ENCODE assay signal across 16 cellular contexts in the genomic region with DNA sequence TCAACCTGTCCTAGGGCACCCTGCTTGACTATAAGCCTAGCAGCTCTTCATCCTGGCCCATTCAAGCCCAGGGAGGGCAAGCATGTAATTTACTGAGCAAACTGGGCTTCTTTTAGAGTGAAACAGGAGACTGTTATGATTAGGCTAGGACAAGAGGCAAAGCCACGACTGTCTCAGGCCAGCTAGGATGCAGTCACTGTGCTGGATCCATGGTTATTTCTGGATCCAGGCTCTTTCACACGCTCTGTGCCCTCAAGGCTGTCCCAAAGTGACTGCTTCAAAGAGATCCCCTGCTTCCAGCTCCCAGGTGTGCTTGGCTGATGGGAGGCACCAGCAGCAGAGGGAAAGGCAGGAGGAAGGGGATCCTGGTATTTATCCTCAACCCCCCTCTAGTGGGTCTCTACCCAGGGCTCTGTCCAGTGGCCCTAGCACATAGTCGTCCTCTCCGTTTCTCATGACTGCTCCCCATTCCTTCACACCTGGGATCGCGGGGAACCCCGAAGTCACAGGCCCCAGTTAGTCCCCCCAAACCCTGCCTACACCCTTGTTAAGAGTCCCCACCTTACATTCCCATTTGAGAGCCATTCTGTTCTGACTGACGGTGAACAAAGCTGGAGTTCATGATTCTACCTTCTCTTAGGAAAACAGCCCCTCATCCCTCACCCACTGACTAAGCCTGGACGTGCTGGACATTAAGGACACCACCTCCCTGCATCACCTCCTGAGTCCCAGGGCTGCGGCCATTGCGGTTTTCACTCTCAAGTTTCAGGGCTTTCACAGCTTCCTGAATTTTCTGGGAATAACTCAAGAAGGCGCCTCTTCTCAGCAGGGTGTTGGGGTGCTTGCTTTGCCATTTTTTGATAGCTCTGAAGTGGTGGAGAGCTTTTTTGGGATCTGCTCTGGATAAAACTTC.
DNase-seq lines count a peak whose midpoint lies in the region; ATAC-seq and TF ChIP-seq lines count a peak whose summit lies in the region.
"Had no signal": no experiment of that assay in that cellular context is flagged by ENCODE, and none has a peak within 500 bp of the region (broad histone marks: within the 10 kb centered on the region; RNA-seq: fewer than 3 reads in every experiment).

No MANE protein-coding gene starts in this region.

- in situ Hi-C loops in transverse colon (cut with MboI; ENCODE audit: low pct_ligation_motif_present in 1 of 4, low pct_unique_long_range_greater_than_20kb in 1 of 4, low sequenced_read_pairs in 3 of 4): no loop called here

- peak; percentile 6 to 14 for DNase-seq in activated T-cell treated with anti-CD3 and anti-CD28 coated beads, Interleukin-2, amount 50 U/mL, for 48 hours
- DNase-seq in activated T-cell treated with anti-CD3 and anti-CD28 coated beads for 4 hours: no peak
- peak; percentile 10 for DNase-seq in H7
- DNase-seq in endodermal cell: peak; percentile 34
- DNase-seq in sigmoid colon: peak; percentile 43
- no peak for DNase-seq in transverse colon
- DNase-seq: activated naive CD4-positive, alpha-beta T cell; EL; NCI-H748 treated with DMSO at 0.1 percent for 48 hours; PC-9; spleen; stimulated activated naive CD8-positive, alpha-beta T cell treated with anti-CD3 and anti-CD28 coated beads, Interleukin-15, Interleukin-2, amounts not matched to agents 100 U/mL and 50 U/mL, for 24 hours had no signal

- peaks cover 3% of the 10 kb centered on the region for H3K4me1 ChIP-seq in endodermal cell (ENCODE audit: control insufficient read depth, insufficient read depth, low read length)
- peaks cover 0 to 13% (median 5%) of the 10 kb centered on the region in 4 donors for H3K4me1 ChIP-seq in sigmoid colon
- H3K4me1 ChIP-seq in transverse colon: peaks cover 11 to 14% (median 12%) of the 10 kb centered on the region in 4 donors

- H3K36me3 Mint-ChIP-seq in endodermal cell (ENCODE audit: low read depth): peaks cover 87% of the 10 kb centered on the region

- intact Hi-C loops in sigmoid colon (cut with DNase I) (no loop called here), transverse colon (cut with DNase I; ENCODE audit: low total_unique reads) (no loop called here)

- no peak overlapping the region for H3K27ac Mint-ChIP-seq in endodermal cell

- ATAC-seq in GM18873 (IDR thresholded peaks at IDR 0.05; ENCODE audit: low FRiP score, unreplicated experiment): no peak
- no peak for ATAC-seq in HG03025 (IDR thresholded peaks at IDR 0.05; ENCODE audit: low FRiP score, unreplicated experiment)
- ATAC-seq: pancreas; SK-N-SH treated with all-trans-retinoic acid at 6 μM for 48 hours; stimulated activated naive CD8-positive, alpha-beta T cell treated with anti-CD3 and anti-CD28 coated beads, Interleukin-15, Interleukin-2, amounts not matched to agents 100 U/mL and 50 U/mL, for 24 hours had no signal

- no peak overlapping the region for H3K4me3 Mint-ChIP-seq in endodermal cell

- TF ChIP-seq POLR2A in sigmoid colon (IDR thresholded peaks at IDR 0.05): no peak
- TF ChIP-seq POLR2A in transverse colon (IDR thresholded peaks at IDR 0.05): no peak

- H3K27me3 ChIP-seq in H7 (ENCODE audit: control insufficient read depth, insufficient read depth, low read length) (no peaks in the 10 kb centered on the region), endodermal cell (ENCODE audit: control insufficient read depth, insufficient read depth, low read length, poor library complexity, severe bottlenecking) (no peaks in the 10 kb centered on the region), sigmoid colon (no peaks in the 10 kb centered on the region), transverse colon (no peaks in the 10 kb centered on the region)
- H3K27me3 ChIP-seq: pancreas, spleen had no signal

- no peaks in the 10 kb centered on the region for H3K9me3 Mint-ChIP-seq in endodermal cell

- H3K4me1 Mint-ChIP-seq in endodermal cell: peaks cover 18% of the 10 kb centered on the region

- H3K27ac ChIP-seq in endodermal cell (ENCODE audit: low read depth, low read length): no peak overlapping the region
- no peak overlapping the region for H3K27ac ChIP-seq in sigmoid colon
- no peak overlapping the region for H3K27ac ChIP-seq in transverse colon
- H3K27ac ChIP-seq: pancreas, PC-9 had no signal

- no peaks in the 10 kb centered on the region for H3K9me3 ChIP-seq in endodermal cell (ENCODE audit: control insufficient read depth, low read length)
- H3K9me3 ChIP-seq in sigmoid colon: no peaks in the 10 kb centered on the region
- H3K9me3 ChIP-seq in transverse colon: no peaks in the 10 kb centered on the region
- H3K9me3 ChIP-seq: pancreas, spleen had no signal

- H3K36me3 ChIP-seq in H7 (replicated peaks; ENCODE audit: control insufficient read depth, insufficient read depth, low read length): peaks cover 57% of the 10 kb centered on the region
- H3K36me3 ChIP-seq in endodermal cell (ENCODE audit: control insufficient read depth, insufficient read depth, low read length): peaks cover 98% of the 10 kb centered on the region
- H3K36me3 ChIP-seq in sigmoid colon: peaks cover 30 to 97% (median 54%) of the 10 kb centered on the region in 4 donors
- peaks cover 0 to 47% (median 14%) of the 10 kb centered on the region in 4 donors for H3K36me3 ChIP-seq in transverse colon

- WGBS in endodermal cell (ENCODE audit: insufficient coverage in 1 of 2, insufficient read length in 1 of 2), 2 experiments: 91 to 92% methylated on average over 4 to 12 of the region's 12 CpGs
- 94 to 96% methylated on average over 12 of the region's 12 CpGs for WGBS in sigmoid colon, 2 donors
- WGBS in transverse colon (ENCODE audit: low coverage in 1 of 2), 2 donors: 93 to 100% methylated on average over 2 to 12 of the region's 12 CpGs

- no peaks in the 10 kb centered on the region for H3K27me3 Mint-ChIP-seq in endodermal cell (ENCODE audit: insufficient read depth)

- no peak overlapping the region for H3K9ac ChIP-seq in endodermal cell (ENCODE audit: extremely low read depth, low read length, poor library complexity, severe bottlenecking)

- TF ChIP-seq CTCF in endodermal cell (conservative IDR thresholded peaks at IDR 0.05) (no peak), sigmoid colon (IDR thresholded peaks at IDR 0.05) (no peak), transverse colon (IDR thresholded peaks at IDR 0.05) (no peak)

- H3K4me3 ChIP-seq in H7 (ENCODE audit: insufficient read depth, low read depth, low read length) (no peak overlapping the region), endodermal cell (ENCODE audit: low read length) (no peak overlapping the region), sigmoid colon (no peak overlapping the region), transverse colon (no peak overlapping the region)
- H3K4me3 ChIP-seq: pancreas, PC-9, spleen had no signal

- no peak for TF ChIP-seq EP300 in sigmoid colon (IDR thresholded peaks at IDR 0.05)
- TF ChIP-seq EP300 in transverse colon (IDR thresholded peaks at IDR 0.05; ENCODE audit: low read depth): no peak

Comparison
In these comparisons a context has a peak if more than half of its experiments do, and no peak if none do; other contexts are left out.
1. DNase-seq: peak in activated T-cell treated with anti-CD3 and anti-CD28 coated beads, Interleukin-2, amount 50 U/mL, for 48 hours (2 of 2), H7 (single experiment), endodermal cell (single experiment) and sigmoid colon (single experiment); none in activated T-cell treated with anti-CD3 and anti-CD28 coated beads for 4 hours (single experiment) and transverse colon (single experiment).